16 cellular contexts compared by ENCODE assay signal in the genomic region with DNA sequence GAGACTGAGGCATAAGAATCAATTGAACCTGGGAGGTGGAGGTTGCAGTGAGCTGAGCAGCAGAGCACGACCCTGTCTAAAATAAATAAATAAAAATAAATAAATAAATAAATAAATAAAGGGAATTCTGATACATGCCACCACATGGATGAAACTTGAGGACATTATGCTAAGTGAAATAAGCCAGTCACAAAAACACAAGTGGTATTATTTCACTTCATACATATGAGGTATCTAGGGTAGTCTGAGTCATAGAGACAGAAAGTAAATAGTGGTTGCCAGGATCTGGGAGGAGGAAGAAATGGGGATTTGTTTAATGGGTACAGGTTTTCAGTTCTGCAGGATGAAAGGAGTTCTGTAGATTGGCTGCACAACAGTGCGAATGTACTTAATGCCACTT. TPM values are rescaled to one million over a fixed set of nuclear protein-coding genes. Genes with fewer than 3 reads are reported as not detected.
DNase-seq lines count a peak whose midpoint lies in the region; ATAC-seq and TF ChIP-seq lines count a peak whose summit lies in the region.
"Had no signal": no experiment of that assay in that cellular context is flagged by ENCODE, and none has a peak within 500 bp of the region (broad histone marks: within the 10 kb centered on the region; RNA-seq: fewer than 3 reads in every experiment).

No MANE protein-coding gene starts in this region.

- no peak overlapping the region for H3K4me3 ChIP-seq in hepatocyte
- H3K4me3 ChIP-seq: esophagus squamous epithelium, SJCRH30, vagina had no signal

- no peaks in the 10 kb centered on the region for H3K9me2 ChIP-seq in hepatocyte (replicated peaks; ENCODE audit: insufficient read depth)

- H3K9me3 ChIP-seq in hepatocyte (ENCODE audit: low read depth): no peaks in the 10 kb centered on the region
- H3K9me3 ChIP-seq: esophagus squamous epithelium, SJCRH30, vagina had no signal

- no peak for TF ChIP-seq CTCF in hepatocyte (IDR thresholded peaks at IDR 0.05; ENCODE audit: poor library complexity)

- H3K4me1 ChIP-seq in hepatocyte (ENCODE audit: insufficient read depth): no peaks in the 10 kb centered on the region
- H3K4me1 ChIP-seq: esophagus squamous epithelium, vagina had no signal

- H2AFZ ChIP-seq in hepatocyte: no peak overlapping the region

- no peaks in the 10 kb centered on the region for H4K20me1 ChIP-seq in hepatocyte (ENCODE audit: insufficient read depth, poor library complexity, severe bottlenecking)

- DNase-seq in AG08396 (ENCODE audit: low spot score) (peak; percentile 39), HT1080 (ENCODE audit: low read depth) (peak; percentile 67), amniotic epithelial cell (ENCODE audit: low read depth) (peak; percentile 75), hepatocyte (ENCODE audit: low spot score) (peak; percentile 32), NOMO-1 treated with dmso at 0.1 percent for 144 hours (lab: John Stamatoyannopoulos, UW; ENCODE audit: unreplicated experiment) (no peak)
- no peak for DNase-seq in activated CD4-positive, alpha-beta T cell treated with anti-CD3 and anti-CD28 coated beads, Interleukin-2, amount 50 U/mL, for 48 hours
- no peak for DNase-seq in stimulated activated naive CD8-positive, alpha-beta T cell treated with anti-CD3 and anti-CD28 coated beads, Interleukin-15, Interleukin-2, amounts not matched to agents 100 U/mL and 50 U/mL, for 24 hours
- no peak for DNase-seq in activated CD8-positive, alpha-beta memory T cell treated with anti-CD3 and anti-CD28 coated beads, Interleukin-2, amount 50 U/mL, for 4 hours
- DNase-seq: activated CD4-positive, CD25-positive, alpha-beta regulatory T cell; C1 segment of cervical spinal cord; esophagus squamous epithelium; KBM-7; NCI-H446 had no signal

- peaks cover 12% of the 10 kb centered on the region for H3K27me3 ChIP-seq in hepatocyte
- H3K27me3 ChIP-seq: SJCRH30, vagina had no signal

- ATAC-seq in stimulated activated naive CD8-positive, alpha-beta T cell treated with anti-CD3 and anti-CD28 coated beads, Interleukin-15, Interleukin-2, amounts not matched to agents 100 U/mL and 50 U/mL, for 24 hours: no peak

- H3K79me2 ChIP-seq in hepatocyte: no peaks in the 10 kb centered on the region

- H3K36me3 ChIP-seq in hepatocyte (replicated peaks; ENCODE audit: insufficient read depth, low read depth): no peaks in the 10 kb centered on the region
- H3K36me3 ChIP-seq: esophagus squamous epithelium, SJCRH30, vagina had no signal

- no peak overlapping the region for H3K4me2 ChIP-seq in hepatocyte

- no peak overlapping the region for H3K27ac ChIP-seq in hepatocyte
- H3K27ac ChIP-seq: esophagus squamous epithelium, SJCRH30, vagina had no signal

- WGBS in hepatocyte (ENCODE audit: low lambda C conversion rate, missing lambda C conversion rate): 80% methylated on average over 2 of the region's 2 CpGs

RNA-seq across cellular contexts. Expression of gene PIPOX, which starts 16.3 kb away (rescaled TPM):
- 0.14 and 0.33 TPM in 2 replicates for total RNA-seq in HT1080 (2014; rRNA removed; shearing (Covaris generic))
- polyA plus RNA-seq in HT1080 (2015; cell fraction: cytosol; rRNA removed): not detected in 2 replicates
- 1.6 TPM in 1 of 2 replicates, not detected in the other for polyA plus RNA-seq in HT1080 (2015; cell fraction: nucleus; rRNA removed)
- total RNA-seq in hepatocyte: 15.8 TPM in 2 replicates
- 8.0 and 10.2 TPM in 2 replicates for polyA plus RNA-seq in hepatocyte

RNA-seq across cellular contexts. Expression of gene SEZ6, which starts 53.4 kb away (rescaled TPM):
- not detected in 2 replicates for total RNA-seq in HT1080 (2014; rRNA removed; shearing (Covaris generic))
- 0.40 TPM in 1 of 2 replicates, not detected in the other for polyA plus RNA-seq in HT1080 (2015; cell fraction: cytosol; rRNA removed)
- 0.05 TPM in 1 of 2 replicates, not detected in the other for polyA plus RNA-seq in HT1080 (2015; cell fraction: nucleus; rRNA removed)
- 1.2 TPM in 1 of 2 replicates, not detected in the other for total RNA-seq in hepatocyte
- 0.58 and 0.81 TPM in 2 replicates for polyA plus RNA-seq in hepatocyte
- total RNA-seq: cardiac septum, esophagus squamous epithelium, vagina had no signal

Comparison
In these comparisons a context has a peak if more than half of its experiments do, and no peak if none do; other contexts are left out.
1. DNase-seq: peak in AG08396 (single experiment), HT1080 (single experiment), amniotic epithelial cell (single experiment) and hepatocyte (single experiment); none in activated CD4-positive, alpha-beta T cell treated with anti-CD3 and anti-CD28 coated beads, Interleukin-2, amount 50 U/mL, for 48 hours (0 of 2), stimulated activated naive CD8-positive, alpha-beta T cell treated with anti-CD3 and anti-CD28 coated beads, Interleukin-15, Interleukin-2, amounts not matched to agents 100 U/mL and 50 U/mL, for 24 hours (single experiment), NOMO-1 treated with dmso at 0.1 percent for 144 hours (single experiment) and activated CD8-positive, alpha-beta memory T cell treated with anti-CD3 and anti-CD28 coated beads, Interleukin-2, amount 50 U/mL, for 4 hours (single experiment).
2. RNA of gene PIPOX, which starts 16.3 kb away (total RNA-seq): 15.8 TPM in hepatocyte; 0.14 to 0.33 TPM in HT1080; every median in the first group is over 10 times any median in the second.